In the genomic region with DNA sequence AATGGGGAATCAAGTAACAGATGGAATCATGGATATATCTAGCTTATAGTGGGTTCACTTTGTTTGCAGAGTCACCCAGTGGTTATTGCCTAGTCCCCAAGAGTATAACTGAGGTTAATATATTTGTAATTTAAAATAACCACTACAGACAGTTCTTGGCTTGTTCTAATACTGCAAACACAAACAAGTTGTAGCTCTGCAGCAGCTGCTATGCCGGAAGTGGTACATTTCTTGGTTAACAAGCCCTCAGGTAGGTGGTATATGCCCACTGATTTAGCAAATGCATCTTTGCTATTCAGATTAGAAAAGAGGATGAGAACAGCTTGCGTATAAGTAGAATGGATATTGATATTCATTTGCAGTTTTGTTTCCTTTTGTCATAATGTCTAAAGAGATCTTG, we compare ENCODE assay signal across 9 cellular contexts.
"Had no signal": no experiment of that assay in that cellular context is flagged by ENCODE, and none has a peak within 500 bp of the region (broad histone marks: within the 10 kb centered on the region; RNA-seq: fewer than 3 reads in every experiment).

No MANE protein-coding gene starts in this region.

- H3K4me1 ChIP-seq: HAP-1 had no signal

- DNase-seq: GM23248, GOT3, H7, HFFc6 had no signal

- H3K4me3 ChIP-seq: GM23248, HAP-1, K562 had no signal

- H3K9me3 ChIP-seq: HAP-1 had no signal

- ATAC-seq: HCT116, HepG2, K562 had no signal

- H3K27ac ChIP-seq: GM23248, HL-60 had no signal

- H2AFZ ChIP-seq: GM23248 had no signal

- H3K36me3 ChIP-seq: HAP-1 had no signal

- H3K9ac ChIP-seq: GM23248 had no signal
